In the genomic region with DNA sequence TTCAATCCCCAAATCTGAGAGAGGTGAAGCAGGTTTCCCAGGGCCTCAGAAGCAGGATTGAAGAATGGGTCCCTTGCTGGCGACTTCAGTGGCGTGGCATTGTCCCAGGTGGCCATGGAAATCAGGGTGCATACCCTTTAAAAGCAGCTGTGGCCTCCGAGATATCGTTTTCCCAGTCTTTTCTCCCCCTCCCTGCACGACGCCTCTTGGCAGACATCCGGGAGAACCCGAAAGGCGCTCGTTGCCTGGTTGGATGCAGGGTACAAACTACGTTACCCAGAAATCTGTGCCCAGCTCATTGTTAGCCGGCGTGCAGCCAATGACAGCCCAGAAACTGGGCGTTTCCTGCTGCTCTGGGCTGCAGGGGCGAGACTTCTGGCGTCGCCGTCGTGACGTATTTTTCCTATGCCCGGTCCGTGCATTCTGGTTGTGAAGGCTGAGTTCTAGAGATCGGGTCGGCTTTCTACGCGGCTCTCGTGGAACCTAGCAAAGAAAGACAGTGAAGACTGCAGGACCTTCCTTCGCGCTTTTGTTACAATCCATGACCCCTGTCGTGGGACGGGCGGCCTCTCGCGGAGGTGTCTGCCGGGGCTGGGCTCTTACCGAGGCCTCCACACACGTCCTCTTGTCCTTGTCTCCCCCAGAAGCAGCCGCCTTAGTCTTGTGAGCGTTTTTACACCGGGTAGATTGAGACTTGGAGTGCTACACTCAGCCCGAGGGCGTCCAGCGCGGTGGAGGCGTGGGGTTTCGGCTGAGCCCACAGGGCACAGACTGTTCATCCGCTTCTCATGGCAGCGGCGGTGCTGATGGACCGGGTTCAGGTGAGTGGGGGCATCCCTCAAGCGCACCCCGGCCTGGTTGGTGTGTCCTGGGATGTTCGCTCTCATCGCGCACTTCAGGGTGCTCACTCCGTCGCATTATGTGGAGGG, we compare ENCODE assay signal across 1 cellular context.
TF ChIP-seq lines count a peak whose summit lies in the region.

A gene (plus strand): TSS at position 395 of the 929 bp plus-strand sequence. CDS start 394 bp downstream, at position 789.

TF ChIP-seq in HepG2, 621 proteins besides CTCF, POLR2A, EP300 and RAD21 (continued from another document and continues in another):
- TF ChIP-seq, protein P1, sequence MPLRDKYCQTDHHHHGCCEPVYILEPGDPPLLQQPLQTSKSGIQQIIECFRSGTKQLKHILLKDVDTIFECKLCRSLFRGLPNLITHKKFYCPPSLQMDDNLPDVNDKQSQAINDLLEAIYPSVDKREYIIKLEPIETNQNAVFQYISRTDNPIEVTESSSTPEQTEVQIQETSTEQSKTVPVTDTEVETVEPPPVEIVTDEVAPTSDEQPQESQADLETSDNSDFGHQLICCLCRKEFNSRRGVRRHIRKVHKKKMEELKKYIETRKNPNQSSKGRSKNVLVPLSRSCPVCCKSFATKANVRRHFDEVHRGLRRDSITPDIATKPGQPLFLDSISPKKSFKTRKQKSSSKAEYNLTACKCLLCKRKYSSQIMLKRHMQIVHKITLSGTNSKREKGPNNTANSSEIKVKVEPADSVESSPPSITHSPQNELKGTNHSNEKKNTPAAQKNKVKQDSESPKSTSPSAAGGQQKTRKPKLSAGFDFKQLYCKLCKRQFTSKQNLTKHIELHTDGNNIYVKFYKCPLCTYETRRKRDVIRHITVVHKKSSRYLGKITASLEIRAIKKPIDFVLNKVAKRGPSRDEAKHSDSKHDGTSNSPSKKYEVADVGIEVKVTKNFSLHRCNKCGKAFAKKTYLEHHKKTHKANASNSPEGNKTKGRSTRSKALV (CRISPR knock-in tag; IDR thresholded peaks at IDR 0.05): no peak
- no peak for TF ChIP-seq ISX (CRISPR knock-in tag; conservative IDR thresholded peaks at IDR 0.05)
- no peak for TF ChIP-seq CCDC6 (CRISPR knock-in tag; IDR thresholded peaks at IDR 0.05)
- TF ChIP-seq ZSCAN25 (CRISPR knock-in tag; IDR thresholded peaks at IDR 0.05): no peak; the same call in 1 of the 2 replicates
- TF ChIP-seq POLR2AphosphoS2 (IDR thresholded peaks at IDR 0.05; ENCODE audit: low read depth, low read length): no peak
- no peak for TF ChIP-seq NR1H2 (CRISPR knock-in tag; IDR thresholded peaks at IDR 0.05; ENCODE audit: borderline replicate concordance, low read depth)
- 0 out of 2 replicates have a peak, but pooled peaks have one; percentile 51 for TF ChIP-seq ZNF543 (CRISPR knock-in tag; IDR thresholded peaks at IDR 0.05)
- TF ChIP-seq, protein P2, sequence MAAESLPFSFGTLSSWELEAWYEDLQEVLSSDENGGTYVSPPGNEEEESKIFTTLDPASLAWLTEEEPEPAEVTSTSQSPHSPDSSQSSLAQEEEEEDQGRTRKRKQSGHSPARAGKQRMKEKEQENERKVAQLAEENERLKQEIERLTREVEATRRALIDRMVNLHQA (CRISPR knock-in tag; IDR thresholded peaks at IDR 0.05): no peak
- no peak for TF ChIP-seq EEA1 (CRISPR knock-in tag; IDR thresholded peaks at IDR 0.05; ENCODE audit: borderline replicate concordance)
- TF ChIP-seq ZNF234 (CRISPR knock-in tag; conservative IDR thresholded peaks at IDR 0.05): no peak
- no peak for TF ChIP-seq ZNF326 (CRISPR knock-in tag; IDR thresholded peaks at IDR 0.05; ENCODE audit: borderline replicate concordance)
- TF ChIP-seq ZNF775 (CRISPR knock-in tag; IDR thresholded peaks at IDR 0.05; ENCODE audit: borderline replicate concordance): no peak
- no peak for TF ChIP-seq ARHGAP35 (CRISPR knock-in tag; IDR thresholded peaks at IDR 0.05; ENCODE audit: borderline replicate concordance)
- TF ChIP-seq SOX13 (IDR thresholded peaks at IDR 0.05): no peak
- TF ChIP-seq SOX13 (CRISPR knock-in tag; conservative IDR thresholded peaks at IDR 0.05 in 1 of 2, IDR thresholded peaks at IDR 0.05 in 1 of 2): peak in 1 of 2 experiments; percentile 51; a peak in 1 of 4 replicates
- no peak for TF ChIP-seq MTA1 (CRISPR knock-in tag; IDR thresholded peaks at IDR 0.05; ENCODE audit: borderline replicate concordance)
- TF ChIP-seq, protein P3, sequence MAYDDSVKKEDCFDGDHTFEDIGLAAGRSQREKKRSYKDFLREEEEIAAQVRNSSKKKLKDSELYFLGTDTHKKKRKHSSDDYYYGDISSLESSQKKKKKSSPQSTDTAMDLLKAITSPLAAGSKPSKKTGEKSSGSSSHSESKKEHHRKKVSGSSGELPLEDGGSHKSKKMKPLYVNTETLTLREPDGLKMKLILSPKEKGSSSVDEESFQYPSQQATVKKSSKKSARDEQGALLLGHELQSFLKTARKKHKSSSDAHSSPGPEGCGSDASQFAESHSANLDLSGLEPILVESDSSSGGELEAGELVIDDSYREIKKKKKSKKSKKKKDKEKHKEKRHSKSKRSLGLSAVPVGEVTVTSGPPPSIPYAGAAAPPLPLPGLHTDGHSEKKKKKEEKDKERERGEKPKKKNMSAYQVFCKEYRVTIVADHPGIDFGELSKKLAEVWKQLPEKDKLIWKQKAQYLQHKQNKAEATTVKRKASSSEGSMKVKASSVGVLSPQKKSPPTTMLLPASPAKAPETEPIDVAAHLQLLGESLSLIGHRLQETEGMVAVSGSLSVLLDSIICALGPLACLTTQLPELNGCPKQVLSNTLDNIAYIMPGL (CRISPR knock-in tag; IDR thresholded peaks at IDR 0.05; ENCODE audit: borderline replicate concordance in 1 of 2, low read depth in 1 of 2): peak; percentile 27 to 63; a peak in 3 of 4 replicates
- TF ChIP-seq KLF12 (CRISPR knock-in tag; IDR thresholded peaks at IDR 0.05; ENCODE audit: borderline replicate concordance): no peak
- TF ChIP-seq ZNF773 (CRISPR knock-in tag; IDR thresholded peaks at IDR 0.05; ENCODE audit: borderline replicate concordance): no peak
- TF ChIP-seq, protein P4, sequence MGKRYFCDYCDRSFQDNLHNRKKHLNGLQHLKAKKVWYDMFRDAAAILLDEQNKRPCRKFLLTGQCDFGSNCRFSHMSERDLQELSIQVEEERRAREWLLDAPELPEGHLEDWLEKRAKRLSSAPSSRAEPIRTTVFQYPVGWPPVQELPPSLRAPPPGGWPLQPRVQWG (CRISPR knock-in tag; IDR thresholded peaks at IDR 0.05; ENCODE audit: borderline replicate concordance, low read depth): no peak
- peak; percentile 77 for TF ChIP-seq ZFY (CRISPR knock-in tag; IDR thresholded peaks at IDR 0.05)
- TF ChIP-seq, protein P5, sequence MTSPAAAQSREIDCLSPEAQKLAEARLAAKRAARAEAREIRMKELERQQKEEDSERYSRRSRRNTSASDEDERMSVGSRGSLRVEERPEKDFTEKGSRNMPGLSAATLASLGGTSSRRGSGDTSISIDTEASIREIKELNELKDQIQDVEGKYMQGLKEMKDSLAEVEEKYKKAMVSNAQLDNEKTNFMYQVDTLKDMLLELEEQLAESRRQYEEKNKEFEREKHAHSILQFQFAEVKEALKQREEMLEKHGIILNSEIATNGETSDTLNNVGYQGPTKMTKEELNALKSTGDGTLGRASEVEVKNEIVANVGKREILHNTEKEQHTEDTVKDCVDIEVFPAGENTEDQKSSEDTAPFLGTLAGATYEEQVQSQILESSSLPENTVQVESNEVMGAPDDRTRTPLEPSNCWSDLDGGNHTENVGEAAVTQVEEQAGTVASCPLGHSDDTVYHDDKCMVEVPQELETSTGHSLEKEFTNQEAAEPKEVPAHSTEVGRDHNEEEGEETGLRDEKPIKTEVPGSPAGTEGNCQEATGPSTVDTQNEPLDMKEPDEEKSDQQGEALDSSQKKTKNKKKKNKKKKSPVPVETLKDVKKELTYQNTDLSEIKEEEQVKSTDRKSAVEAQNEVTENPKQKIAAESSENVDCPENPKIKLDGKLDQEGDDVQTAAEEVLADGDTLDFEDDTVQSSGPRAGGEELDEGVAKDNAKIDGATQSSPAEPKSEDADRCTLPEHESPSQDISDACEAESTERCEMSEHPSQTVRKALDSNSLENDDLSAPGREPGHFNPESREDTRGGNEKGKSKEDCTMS (CRISPR knock-in tag; conservative IDR thresholded peaks at IDR 0.05): no peak
- TF ChIP-seq, protein P6, sequence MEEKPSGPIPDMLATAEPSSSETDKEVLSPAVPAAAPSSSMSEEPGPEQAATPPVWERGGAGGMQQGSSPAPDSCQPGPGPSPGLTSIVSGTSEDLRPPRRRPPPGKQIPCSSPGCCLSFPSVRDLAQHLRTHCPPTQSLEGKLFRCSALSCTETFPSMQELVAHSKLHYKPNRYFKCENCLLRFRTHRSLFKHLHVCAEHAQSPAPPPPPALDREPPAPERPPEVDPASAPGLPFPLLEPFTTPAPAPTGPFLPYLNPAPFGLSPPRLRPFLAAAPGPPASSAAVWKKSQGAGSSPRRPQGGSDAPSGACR (CRISPR knock-in tag; IDR thresholded peaks at IDR 0.05): no peak
- TF ChIP-seq JUN (CRISPR knock-in tag; IDR thresholded peaks at IDR 0.05): no peak
- TF ChIP-seq HNF4G (IDR thresholded peaks at IDR 0.05; ENCODE audit: borderline replicate concordance, low read depth, low read length): no peak
- TF ChIP-seq HNF4G (CRISPR knock-in tag; IDR thresholded peaks at IDR 0.05; ENCODE audit: borderline replicate concordance, low read depth): no peak
- TF ChIP-seq ATAD3A (CRISPR knock-in tag; IDR thresholded peaks at IDR 0.05): no peak
- TF ChIP-seq, protein P7, sequence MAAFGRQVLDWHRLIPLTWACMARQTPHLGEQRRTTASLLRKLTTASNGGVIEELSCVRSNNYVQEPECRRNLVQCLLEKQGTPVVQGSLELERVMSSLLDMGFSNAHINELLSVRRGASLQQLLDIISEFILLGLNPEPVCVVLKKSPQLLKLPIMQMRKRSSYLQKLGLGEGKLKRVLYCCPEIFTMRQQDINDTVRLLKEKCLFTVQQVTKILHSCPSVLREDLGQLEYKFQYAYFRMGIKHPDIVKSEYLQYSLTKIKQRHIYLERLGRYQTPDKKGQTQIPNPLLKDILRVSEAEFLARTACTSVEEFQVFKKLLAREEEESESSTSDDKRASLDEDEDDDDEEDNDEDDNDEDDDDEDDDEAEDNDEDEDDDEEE (CRISPR knock-in tag; IDR thresholded peaks at IDR 0.05): 0 out of 2 replicates have a peak, but pooled peaks have one; percentile 12
- no peak for TF ChIP-seq ZNF451 (CRISPR knock-in tag; IDR thresholded peaks at IDR 0.05)
- TF ChIP-seq ZNF354B (CRISPR knock-in tag; IDR thresholded peaks at IDR 0.05): no peak
- no peak for TF ChIP-seq ZNF672 (CRISPR knock-in tag; IDR thresholded peaks at IDR 0.05)
- TF ChIP-seq EZH2 (conservative IDR thresholded peaks at IDR 0.05; ENCODE audit: low read depth, low read length): no peak
- TF ChIP-seq ZFYVE20 (CRISPR knock-in tag; IDR thresholded peaks at IDR 0.05; ENCODE audit: borderline replicate concordance, low read depth): no peak
- no peak for TF ChIP-seq ZNF670 (CRISPR knock-in tag; IDR thresholded peaks at IDR 0.05; ENCODE audit: borderline replicate concordance)
- peak; percentile 88 for TF ChIP-seq HCFC1 (IDR thresholded peaks at IDR 0.05; ENCODE audit: low read depth, low read length)
- no peak for TF ChIP-seq SRSF9 (IDR thresholded peaks at IDR 0.05; ENCODE audit: borderline replicate concordance, insufficient read depth, low read depth, low read length, poor library complexity, severe bottlenecking)
- TF ChIP-seq ZNF749 (CRISPR knock-in tag; IDR thresholded peaks at IDR 0.05; ENCODE audit: borderline replicate concordance): no peak
- TF ChIP-seq IRX3 (CRISPR knock-in tag; IDR thresholded peaks at IDR 0.05; ENCODE audit: borderline replicate concordance, low read depth): no peak
- TF ChIP-seq DPF2 (CRISPR knock-in tag; IDR thresholded peaks at IDR 0.05; ENCODE audit: borderline replicate concordance, low read depth): no peak
- no peak for TF ChIP-seq ZBTB7B (CRISPR knock-in tag; IDR thresholded peaks at IDR 0.05)
- TF ChIP-seq, protein P8, sequence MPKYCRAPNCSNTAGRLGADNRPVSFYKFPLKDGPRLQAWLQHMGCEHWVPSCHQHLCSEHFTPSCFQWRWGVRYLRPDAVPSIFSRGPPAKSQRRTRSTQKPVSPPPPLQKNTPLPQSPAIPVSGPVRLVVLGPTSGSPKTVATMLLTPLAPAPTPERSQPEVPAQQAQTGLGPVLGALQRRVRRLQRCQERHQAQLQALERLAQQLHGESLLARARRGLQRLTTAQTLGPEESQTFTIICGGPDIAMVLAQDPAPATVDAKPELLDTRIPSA (CRISPR knock-in tag; IDR thresholded peaks at IDR 0.05; ENCODE audit: borderline replicate concordance): no peak
- TF ChIP-seq YEATS2 (CRISPR knock-in tag; IDR thresholded peaks at IDR 0.05; ENCODE audit: borderline replicate concordance): peak; percentile 90
- TF ChIP-seq BRD4 (CRISPR knock-in tag; IDR thresholded peaks at IDR 0.05): no peak
- peak; percentile 60; the same call in 1 of the 2 replicates for TF ChIP-seq TAF1 (CRISPR knock-in tag; IDR thresholded peaks at IDR 0.05)
- TF ChIP-seq FOXA1 (IDR thresholded peaks at IDR 0.05): no peak
- no peak for TF ChIP-seq FOXA1 (CRISPR knock-in tag; IDR thresholded peaks at IDR 0.05)
- TF ChIP-seq HOXA5 (CRISPR knock-in tag; IDR thresholded peaks at IDR 0.05): no peak
- TF ChIP-seq CBX5 (CRISPR knock-in tag; IDR thresholded peaks at IDR 0.05; ENCODE audit: borderline replicate concordance): no peak
- TF ChIP-seq HHEX (CRISPR knock-in tag; IDR thresholded peaks at IDR 0.05): no peak
- peak; percentile 84 for TF ChIP-seq ASH2L (IDR thresholded peaks at IDR 0.05; ENCODE audit: insufficient read length, low read depth, low read length)
- no peak for TF ChIP-seq ZC3H4 (CRISPR knock-in tag; IDR thresholded peaks at IDR 0.05; ENCODE audit: borderline replicate concordance)
- TF ChIP-seq, protein P9, sequence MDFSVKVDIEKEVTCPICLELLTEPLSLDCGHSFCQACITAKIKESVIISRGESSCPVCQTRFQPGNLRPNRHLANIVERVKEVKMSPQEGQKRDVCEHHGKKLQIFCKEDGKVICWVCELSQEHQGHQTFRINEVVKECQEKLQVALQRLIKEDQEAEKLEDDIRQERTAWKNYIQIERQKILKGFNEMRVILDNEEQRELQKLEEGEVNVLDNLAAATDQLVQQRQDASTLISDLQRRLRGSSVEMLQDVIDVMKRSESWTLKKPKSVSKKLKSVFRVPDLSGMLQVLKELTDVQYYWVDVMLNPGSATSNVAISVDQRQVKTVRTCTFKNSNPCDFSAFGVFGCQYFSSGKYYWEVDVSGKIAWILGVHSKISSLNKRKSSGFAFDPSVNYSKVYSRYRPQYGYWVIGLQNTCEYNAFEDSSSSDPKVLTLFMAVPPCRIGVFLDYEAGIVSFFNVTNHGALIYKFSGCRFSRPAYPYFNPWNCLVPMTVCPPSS (IDR thresholded peaks at IDR 0.05): no peak
- peak; percentile 85 for TF ChIP-seq KDM2A (CRISPR knock-in tag; IDR thresholded peaks at IDR 0.05; ENCODE audit: borderline replicate concordance, low read depth)
- no peak for TF ChIP-seq FOXJ3 (CRISPR knock-in tag; IDR thresholded peaks at IDR 0.05; ENCODE audit: borderline replicate concordance)
- no peak for TF ChIP-seq HNRNPUL1 (IDR thresholded peaks at IDR 0.05; ENCODE audit: low read depth, low read length)
- TF ChIP-seq ARNTL (CRISPR knock-in tag; IDR thresholded peaks at IDR 0.05): 0 out of 2 replicates have a peak, but pooled peaks have one; percentile 56
- TF ChIP-seq SYNCRIP (IDR thresholded peaks at IDR 0.05; ENCODE audit: insufficient read depth, low read depth, low read length): no peak
- no peak for TF ChIP-seq SMAD1 (CRISPR knock-in tag; IDR thresholded peaks at IDR 0.05; ENCODE audit: borderline replicate concordance, low read depth)
- 0 out of 2 replicates have a peak, but pooled peaks have one; percentile 40 for TF ChIP-seq CHD2 (IDR thresholded peaks at IDR 0.05; ENCODE audit: low read depth, low read length)
- no peak; the same call in 1 of the 2 replicates for TF ChIP-seq RBFOX2 (IDR thresholded peaks at IDR 0.05; ENCODE audit: low read depth, low read length)
- TF ChIP-seq ELF3 (CRISPR knock-in tag; IDR thresholded peaks at IDR 0.05): peak; percentile 69
- TF ChIP-seq ZNF557 (CRISPR knock-in tag; IDR thresholded peaks at IDR 0.05): no peak
- TF ChIP-seq KLF11 (CRISPR knock-in tag; IDR thresholded peaks at IDR 0.05): no peak
- no peak for TF ChIP-seq SNAI1 (CRISPR knock-in tag; IDR thresholded peaks at IDR 0.05; ENCODE audit: borderline replicate concordance)
